In genomic region chr19:43726736-43727592, GRCh38 we compare ENCODE assay signal across 13 cellular contexts. TPM values are rescaled to one million over a fixed set of nuclear protein-coding genes. Genes with fewer than 3 reads are reported as not detected.
DNase-seq lines count a peak whose midpoint lies in the region; TF ChIP-seq lines count a peak whose summit lies in the region.
"Had no signal": no experiment of that assay in that cellular context is flagged by ENCODE, and none has a peak within 500 bp of the region (broad histone marks: within the 10 kb centered on the region; RNA-seq: fewer than 3 reads in every experiment).

No MANE protein-coding gene starts in this region.

- no peaks in the 10 kb centered on the region for H3K9me3 ChIP-seq in prostate gland
- H3K9me3 ChIP-seq: SK-N-SH had no signal

- TF ChIP-seq CTCF in brain (conservative IDR thresholded peaks at IDR 0.05), result no peak
- TF ChIP-seq CTCF in prostate gland (IDR thresholded peaks at IDR 0.05), result no peak
- no peak for TF ChIP-seq CTCF in GM10266 (IDR thresholded peaks at IDR 0.05; ENCODE audit: control insufficient read depth, insufficient read depth, low read depth, missing control alignments)

- no peak overlapping the region for H3K4me3 Mint-ChIP-seq in brain
- H3K4me3 Mint-ChIP-seq: central memory CD8-positive, alpha-beta T cell had no signal

- no peaks in the 10 kb centered on the region for H3K27me3 Mint-ChIP-seq in brain
- H3K27me3 Mint-ChIP-seq: central memory CD8-positive, alpha-beta T cell had no signal

- H3K4me1 ChIP-seq in prostate gland (replicated peaks), result no peaks in the 10 kb centered on the region

- no peaks in the 10 kb centered on the region for H3K27me3 ChIP-seq in prostate gland (replicated peaks; ENCODE audit: insufficient read depth)

- H3K4me3 ChIP-seq in prostate gland, result no peak overlapping the region

- intact Hi-C loops in prostate gland (cut with DNase I), result no loop called here

- H3K27ac ChIP-seq in prostate gland, result no peak overlapping the region

- DNase-seq in Kasumi-1 (lab: John Stamatoyannopoulos, UW) (peak; percentile 21 to 26), prostate gland (ENCODE audit: low spot score) (peak; percentile 15), NCI-H146 treated with DMSO at 0.1 percent for 48 hours (lab: John Stamatoyannopoulos, UW; ENCODE audit: unreplicated experiment) (no peak), GM10266 (ENCODE audit: extremely low spot score) (no peak)
- DNase-seq: activated CD4-positive, alpha-beta T cell treated with anti-CD3 and anti-CD28 coated beads for 48 hours; activated effector memory CD4-positive, alpha-beta T cell treated with Interleukin-2 at 50 U/mL for 16 hours; kidney glomerular epithelial cell; NCI-H510A treated with DMSO at 0.1 percent for 48 hours; SK-N-SH; stimulated activated CD4-positive, alpha-beta T cell treated with anti-CD3 and anti-CD28 coated beads, Interleukin-15, amount 100 ng/mL, for 24 hours had no signal

- no peaks in the 10 kb centered on the region for H3K9me3 Mint-ChIP-seq in brain
- H3K9me3 Mint-ChIP-seq: central memory CD8-positive, alpha-beta T cell had no signal

- H3K27ac Mint-ChIP-seq in brain, result peak overlapping the region in 4 of 5 experiments; percentile 7 to 58 (median 26)

- no peak for TF ChIP-seq POLR2A in prostate gland (IDR thresholded peaks at IDR 0.05)

- H3K4me1 Mint-ChIP-seq in brain, result peaks cover 6% of the 10 kb centered on the region
- H3K4me1 Mint-ChIP-seq: central memory CD8-positive, alpha-beta T cell had no signal

- no peaks in the 10 kb centered on the region for H3K36me3 ChIP-seq in prostate gland

- peaks cover 37% of the 10 kb centered on the region for H3K36me3 Mint-ChIP-seq in brain

- WGBS in prostate gland, result 40% methylated on average over 13 of the region's 15 CpGs

RNA-seq across cellular contexts. Expression of gene IRGC, which starts 11.1 kb away (rescaled TPM):
- polyA plus RNA-seq in brain (ENCODE audit: insufficient read depth, low read depth, low replicate concordance), result not detected
- 10 to 100 TPM in 1 of 2 donors, not detected in 1; 15.7 TPM for total RNA-seq in prostate gland
- total RNA-seq: fibroblast of villous mesenchyme had no signal
- polyA plus RNA-seq: SK-N-SH had no signal

RNA-seq across cellular contexts. Expression of gene SMG9, which starts 27.8 kb away (rescaled TPM):
- polyA plus RNA-seq in brain (ENCODE audit: insufficient read depth, low read depth, low replicate concordance), result 66.0 TPM
- total RNA-seq in prostate gland, result 10 to 100 TPM; 22.9 to 45.1 TPM

RNA-seq across cellular contexts. Expression of gene KCNN4, which starts 53.8 kb away (rescaled TPM):
- polyA plus RNA-seq in brain (ENCODE audit: insufficient read depth, low read depth, low replicate concordance), result 5.0 TPM
- total RNA-seq in prostate gland, result 10 to 100 TPM; 65.1 to 86.1 TPM

RNA-seq across cellular contexts. Expression of gene PLAUR, which starts 57.0 kb away (rescaled TPM):
- 4.7 TPM for polyA plus RNA-seq in brain (ENCODE audit: insufficient read depth, low read depth, low replicate concordance)
- 10 to 100 TPM in 1 of 2 donors, 1 to 10 TPM in 1; 6.9 to 40.9 TPM for total RNA-seq in prostate gland

Comparison
In these comparisons a context has a peak if more than half of its experiments do, and no peak if none do; other contexts are left out.
1. DNase-seq: peak in Kasumi-1 (2 of 2) and prostate gland (single experiment); none in NCI-H146 treated with DMSO at 0.1 percent for 48 hours (single experiment) and GM10266 (single experiment).